Comparison of ENCODE assay signal across 8 cellular contexts in the genomic region with DNA sequence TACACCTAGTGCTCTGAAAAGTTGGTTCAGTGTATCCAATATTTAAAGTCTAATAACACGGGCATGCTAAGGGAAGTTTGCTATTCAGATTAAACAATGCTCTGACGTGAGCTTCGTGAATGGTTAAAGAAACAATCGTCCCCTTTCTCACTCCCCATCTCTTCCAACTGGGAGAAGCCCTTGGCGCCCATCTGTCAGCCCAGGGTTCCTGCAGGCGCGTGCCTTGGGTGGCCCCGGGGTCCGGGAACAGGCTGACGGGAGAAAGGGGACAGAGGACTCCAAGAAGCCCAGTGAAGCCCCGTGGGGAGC. TPM values are rescaled to one million over a fixed set of nuclear protein-coding genes. Genes with fewer than 3 reads are reported as not detected.
DNase-seq lines count a peak whose midpoint lies in the region; ATAC-seq, FAIRE-seq and TF ChIP-seq lines count a peak whose summit lies in the region.

No MANE protein-coding gene starts in this region.

- DNase-seq in AG04450 (ENCODE audit: low read depth, low spot score) (no peak), HT-29 (ENCODE audit: low spot score) (peak; percentile 29), bronchial epithelial cell (ENCODE audit: low read depth) (peak; percentile 26), NCI-H187 treated with DMSO at 0.1 percent for 48 hours (lab: John Stamatoyannopoulos, UW) (no peak), COR-L47 (lab: John Stamatoyannopoulos, UW) (no peak)
- no peak for DNase-seq in stimulated activated CD4-positive, alpha-beta T cell treated with anti-CD3 and anti-CD28 coated beads, Interleukin-2, amount 100 ng/mL, for 24 hours

- peaks cover 15% of the 10 kb centered on the region for H3K4me1 ChIP-seq in mucosa of stomach (ENCODE audit: control insufficient read depth, insufficient read depth, low read length)

- no peaks in the 10 kb centered on the region for H3K27me3 ChIP-seq in AG04450 (ENCODE audit: control insufficient read depth, insufficient read depth, low read length)
- no peaks in the 10 kb centered on the region for H3K27me3 ChIP-seq in bronchial epithelial cell (ENCODE audit: control insufficient read depth, insufficient read depth, low read length)
- no peaks in the 10 kb centered on the region for H3K27me3 ChIP-seq in mucosa of stomach (ENCODE audit: control insufficient read depth, insufficient read depth, low read length)

- CTCF ChIA-PET in AG04450 (lab: Charles Lee) = interaction anchor here (0.7 to 1.7 kb wide), 3 partner anchors 9 to 432 kb away, joined by 3 to 15 read pairs (median 3); a partner anchor contains a TSS

- peak overlapping the region; percentile 42 for H3K27ac ChIP-seq in AG04450 (ENCODE audit: low read depth, low read length)

- H3K4me3 ChIP-seq in AG04450 (ENCODE audit: low read depth, low read length) (peak overlapping the region; percentile 78), bronchial epithelial cell (ENCODE audit: low read depth, low read length) (peak overlapping the region; percentile 71), mucosa of stomach (ENCODE audit: low read length) (peak overlapping the region; percentile 32)

- FAIRE-seq in bronchial epithelial cell (lab: Jason Lieb, UNC) = no peak

- H3K9ac ChIP-seq in mucosa of stomach (ENCODE audit: low read length) = peak overlapping the region; percentile 53

- POLR2A ChIA-PET in AG04450 (lab: Yijun Ruan, JAX) = interaction anchor here (3.2 kb wide), 1 partner anchor 19 kb away, joined by 11 read pairs; a partner anchor contains a TSS

- H3K9me3 ChIP-seq in AG04450 (ENCODE audit: control insufficient read depth, insufficient read depth, low read length) (no peaks in the 10 kb centered on the region), mucosa of stomach (ENCODE audit: control insufficient read depth, low read length) (no peaks in the 10 kb centered on the region)

- H3K36me3 ChIP-seq in bronchial epithelial cell (ENCODE audit: control insufficient read depth, insufficient read depth, low read length) (no peaks in the 10 kb centered on the region), mucosa of stomach (ENCODE audit: control insufficient read depth, insufficient read depth, low read length) (no peaks in the 10 kb centered on the region)

- no peak for TF ChIP-seq CTCF in AG04450 (IDR thresholded peaks at IDR 0.05; ENCODE audit: low read depth, low read length)
- TF ChIP-seq CTCF in bronchial epithelial cell (IDR thresholded peaks at IDR 0.05; ENCODE audit: insufficient read depth, low read length, severe bottlenecking) = no peak

- no peak for ATAC-seq in GM21526 (IDR thresholded peaks at IDR 0.05; ENCODE audit: low FRiP score, unreplicated experiment)

RNA-seq across cellular contexts. Expression of a gene that starts 0.4 kb away (rescaled TPM):
- 32.3 and 33.0 TPM in 2 replicates for polyA plus RNA-seq in AG04450 (2011; rRNA removed)
- 18.1 and 19.2 TPM in 2 replicates for polyA minus RNA-seq in AG04450 (2011; rRNA and poly(A)+ RNA removed)
- total RNA-seq in HT-29 (2014; rRNA removed; shearing (Covaris generic)) = 12.3 and 12.6 TPM in 2 replicates
- 44.7 and 55.0 TPM in 2 replicates for total RNA-seq in bronchial epithelial cell

RNA-seq across cellular contexts. Expression of a gene that starts 9.3 kb away (rescaled TPM):
- 28.1 and 36.0 TPM in 2 replicates for polyA plus RNA-seq in AG04450 (2011; rRNA removed)
- polyA minus RNA-seq in AG04450 (2011; rRNA and poly(A)+ RNA removed) = 11.0 and 11.4 TPM in 2 replicates
- 17.7 and 18.4 TPM in 2 replicates for total RNA-seq in HT-29 (2014; rRNA removed; shearing (Covaris generic))
- 22.1 and 25.0 TPM in 2 replicates for total RNA-seq in bronchial epithelial cell

RNA-seq across cellular contexts. Expression of a gene that starts 19.1 kb away (rescaled TPM):
- polyA plus RNA-seq in AG04450 (2011; rRNA removed) = 40.2 and 56.2 TPM in 2 replicates
- 22.2 and 41.1 TPM in 2 replicates for polyA minus RNA-seq in AG04450 (2011; rRNA and poly(A)+ RNA removed)
- total RNA-seq in HT-29 (2014; rRNA removed; shearing (Covaris generic)) = 20.0 and 21.8 TPM in 2 replicates
- 33.4 and 36.4 TPM in 2 replicates for total RNA-seq in bronchial epithelial cell

Comparison
In these comparisons a context has a peak if more than half of its experiments do, and no peak if none do; other contexts are left out.
1. DNase-seq: peak in HT-29 (single experiment) and bronchial epithelial cell (single experiment); none in AG04450 (single experiment), NCI-H187 treated with DMSO at 0.1 percent for 48 hours (single experiment), COR-L47 (single experiment) and stimulated activated CD4-positive, alpha-beta T cell treated with anti-CD3 and anti-CD28 coated beads, Interleukin-2, amount 100 ng/mL, for 24 hours (0 of 2).
2. Peak in every context shown above with its lines, with median percentiles within 50 percentile points of each other: H3K4me3 ChIP-seq.